Comparison of ENCODE assay signal across 1 cellular context in genomic region chr17:81666342-81667191, GRCh38.
TF ChIP-seq lines count a peak whose summit lies in the region.

Gene CCDC137 (plus strand): TSS chr17:81666737. CDS start chr17:81666767, 30 bp downstream.
Gene OXLD1 (minus strand): TSS chr17:81666605. CDS start chr17:81666577, 28 bp downstream.

TF ChIP-seq in HepG2, 621 proteins besides CTCF, POLR2A, EP300 and RAD21 (continued from another document and continues in another):
- TF ChIP-seq MNT (IDR thresholded peaks at IDR 0.05) (peak; percentile 50; the same call in 1 of the 2 replicates), SIX4 (CRISPR knock-in tag; IDR thresholded peaks at IDR 0.05) (no peak; the same call in 1 of the 2 replicates), TARDBP (CRISPR knock-in tag; IDR thresholded peaks at IDR 0.05) (peak; percentile 94), SOX6 (IDR thresholded peaks at IDR 0.05) (no peak), SOX6 (CRISPR knock-in tag; IDR thresholded peaks at IDR 0.05) (peak; percentile 21; the same call in 1 of the 2 replicates), ZBTB39 (CRISPR knock-in tag; IDR thresholded peaks at IDR 0.05) (no peak), ZNF180 (CRISPR knock-in tag; IDR thresholded peaks at IDR 0.05; ENCODE audit: borderline replicate concordance, low read depth) (0 out of 2 replicates have a peak, but pooled peaks have one; percentile 80), FOSL2 (CRISPR knock-in tag; IDR thresholded peaks at IDR 0.05) (peak; percentile 39; the same call in 1 of the 2 replicates), ZFP36 (IDR thresholded peaks at IDR 0.05; ENCODE audit: borderline replicate concordance, low read depth, low read length, partially characterized antibody) (no peak), ZNF609 (CRISPR knock-in tag; IDR thresholded peaks at IDR 0.05; ENCODE audit: borderline replicate concordance) (no peak), ZNF253 (CRISPR knock-in tag; IDR thresholded peaks at IDR 0.05; ENCODE audit: borderline replicate concordance) (0 out of 2 replicates have a peak, but pooled peaks have one; percentile 39), MIXL1 (CRISPR knock-in tag; IDR thresholded peaks at IDR 0.05) (peak; percentile 44), ZNF564 (CRISPR knock-in tag; IDR thresholded peaks at IDR 0.05) (0 out of 2 replicates have a peak, but pooled peaks have one; percentile 40), TEAD2 (CRISPR knock-in tag; IDR thresholded peaks at IDR 0.05) (no peak), ZNF678 (CRISPR knock-in tag; IDR thresholded peaks at IDR 0.05) (no peak; the same call in 1 of the 2 replicates), ZNF614 (CRISPR knock-in tag; IDR thresholded peaks at IDR 0.05; ENCODE audit: borderline replicate concordance) (peak; percentile 89; the same call in 1 of the 2 replicates), JUND (CRISPR knock-in tag; IDR thresholded peaks at IDR 0.05) (no peak; the same call in 1 of the 2 replicates), NRL (CRISPR knock-in tag; IDR thresholded peaks at IDR 0.05; ENCODE audit: borderline replicate concordance) (peak; percentile 77), JUNB (CRISPR knock-in tag; IDR thresholded peaks at IDR 0.05; ENCODE audit: borderline replicate concordance) (no peak; the same call in 1 of the 2 replicates), NFYB (CRISPR knock-in tag; IDR thresholded peaks at IDR 0.05) (peak; percentile 99), BORCS8-MEF2B (CRISPR knock-in tag; IDR thresholded peaks at IDR 0.05) (peak; percentile 59; the same call in 1 of the 2 replicates), KDM4B (CRISPR knock-in tag; IDR thresholded peaks at IDR 0.05) (peak; percentile 77; the same call in 1 of the 2 replicates), CCAR2 (optimal IDR thresholded peaks at IDR 0.05; ENCODE audit: low read depth, low read length) (no peak), MXD4 (CRISPR knock-in tag; IDR thresholded peaks at IDR 0.05) (peak; percentile 79; the same call in 1 of the 2 replicates), KDM2A (CRISPR knock-in tag; IDR thresholded peaks at IDR 0.05; ENCODE audit: borderline replicate concordance, low read depth) (peak; percentile 86), ZHX2 (IDR thresholded peaks at IDR 0.05; ENCODE audit: low read depth) (peak; percentile 87), ZHX2 (CRISPR knock-in tag; IDR thresholded peaks at IDR 0.05; ENCODE audit: borderline replicate concordance) (peak; percentile 27; the same call in 1 of the 2 replicates), YY1 (IDR thresholded peaks at IDR 0.05; ENCODE audit: insufficient read depth, insufficient replicate concordance, low read depth, low read length) (peak; percentile 91), ZNF800 (CRISPR knock-in tag; IDR thresholded peaks at IDR 0.05) (peak; percentile 53), ZNF468 (CRISPR knock-in tag; IDR thresholded peaks at IDR 0.05) (no peak)
